In genomic region chr5:133966090-133966489, GRCh38 we compare ENCODE assay signal across 26 cellular contexts.
"Had no signal": no experiment of that assay in that cellular context is flagged by ENCODE, and none has a peak within 500 bp of the region (broad histone marks: within the 10 kb centered on the region; RNA-seq: fewer than 3 reads in every experiment).

No MANE protein-coding gene starts in this region.

- H3K9me3 ChIP-seq: esophagus muscularis mucosa, lower lobe of right lung, uterus had no signal

- H3K9me3 Mint-ChIP-seq: activated CD4-positive, alpha-beta memory T cell treated with anti-CD3 and anti-CD28 coated beads for 36 hours; activated CD4-positive, alpha-beta T cell treated with anti-CD3 and anti-CD28 coated beads, Interleukin-2, amount 10 ng/mL, durations not matched to agents 24 days and 14 days; activated naive CD8-positive, alpha-beta T cell treated with anti-CD3 and anti-CD28 coated beads, Interleukin-2, amount 10 ng/mL, durations not matched to agents 7 days and 5 days; natural killer cell; type B pancreatic cell had no signal

- DNase-seq: activated CD4-positive, alpha-beta memory T cell treated with anti-CD3 and anti-CD28 coated beads for 36 hours; activated CD4-positive, alpha-beta T cell treated with anti-CD3 and anti-CD28 coated beads, Interleukin-2, amount 10 ng/mL, durations not matched to agents 24 days and 14 days; activated CD4-positive, CD25-positive, alpha-beta regulatory T cell treated with anti-CD3 and anti-CD28 coated beads, Interleukin-2, amount 50 U/mL, for 72 hours; activated CD8-positive, alpha-beta memory T cell treated with anti-CD3 and anti-CD28 coated beads, Interleukin-2, amount 50 U/mL, for 4 hours; activated naive CD4-positive, alpha-beta T cell; activated naive CD8-positive, alpha-beta T cell treated with anti-CD3 and anti-CD28 coated beads, Interleukin-2, amount 10 ng/mL, durations not matched to agents 7 days and 5 days; activated T-cell treated with anti-CD3 and anti-CD28 coated beads, Interleukin-2, amount 50 U/mL, for 1 hour; amygdala; dermis blood vessel endothelial cell; effector CD4-positive, alpha-beta T cell; foreskin keratinocyte; kidney glomerular epithelial cell; lower lobe of right lung; mesendoderm; natural killer cell; posterior cingulate gyrus; right cardiac atrium; spleen; stimulated activated naive CD4-positive, alpha-beta T cell treated with Interleukin-2 at 50 U/mL for 16 hours; substantia nigra; uterus had no signal

- H3K4me1 ChIP-seq: uterus had no signal

- H3K27me3 ChIP-seq: esophagus muscularis mucosa, foreskin keratinocyte, spleen, uterus had no signal

- H3K36me3 ChIP-seq: uterus had no signal

- H3K27me3 Mint-ChIP-seq: activated CD4-positive, alpha-beta memory T cell treated with anti-CD3 and anti-CD28 coated beads for 36 hours; activated CD4-positive, alpha-beta T cell treated with anti-CD3 and anti-CD28 coated beads, Interleukin-2, amount 10 ng/mL, durations not matched to agents 24 days and 14 days; activated naive CD8-positive, alpha-beta T cell treated with anti-CD3 and anti-CD28 coated beads, Interleukin-2, amount 10 ng/mL, durations not matched to agents 7 days and 5 days; type B pancreatic cell had no signal

- H3K36me3 Mint-ChIP-seq: natural killer cell had no signal

- ATAC-seq: foreskin keratinocyte, left lobe of liver, lower lobe of right lung, natural killer cell, right cardiac atrium had no signal

- H3K4me3 Mint-ChIP-seq: activated CD4-positive, alpha-beta T cell treated with anti-CD3 and anti-CD28 coated beads, Interleukin-2, amount 10 ng/mL, durations not matched to agents 24 days and 14 days; T-helper 1 cell treated with Interleukin-12 subunit alpha and Interleukin-12 subunit beta and Interleukin-4 antibody, amounts not matched to agents 30 μg/mL and 1 μg/mL, for 36 hours had no signal

- H3K27ac Mint-ChIP-seq: activated CD4-positive, alpha-beta memory T cell treated with anti-CD3 and anti-CD28 coated beads for 36 hours; activated CD4-positive, alpha-beta T cell treated with anti-CD3 and anti-CD28 coated beads, Interleukin-2, amount 10 ng/mL, durations not matched to agents 24 days and 14 days; activated naive CD8-positive, alpha-beta T cell treated with anti-CD3 and anti-CD28 coated beads, Interleukin-2, amount 10 ng/mL, durations not matched to agents 7 days and 5 days; activated T-helper 2 cell treated with anti-CD3 and anti-CD28 coated beads, Interferon-gamma antibody, Interleukin-2, Interleukin-4, amounts not matched to agents 10 μg/mL and 5 μg/mL and 100 μg/mL, durations not matched to agents 14 hours and 24 hours and 36 hours; T-helper 1 cell treated with Interleukin-12 subunit alpha and Interleukin-12 subunit beta and Interleukin-4 antibody, amounts not matched to agents 30 μg/mL and 1 μg/mL, for 36 hours; type B pancreatic cell had no signal

- H3K27ac ChIP-seq: esophagus muscularis mucosa, foreskin keratinocyte, lower lobe of right lung, uterus had no signal

- H3K4me3 ChIP-seq: esophagus muscularis mucosa, lower lobe of right lung, spleen, uterus had no signal
